Comparison of ENCODE assay signal across 8 cellular contexts in the genomic region with DNA sequence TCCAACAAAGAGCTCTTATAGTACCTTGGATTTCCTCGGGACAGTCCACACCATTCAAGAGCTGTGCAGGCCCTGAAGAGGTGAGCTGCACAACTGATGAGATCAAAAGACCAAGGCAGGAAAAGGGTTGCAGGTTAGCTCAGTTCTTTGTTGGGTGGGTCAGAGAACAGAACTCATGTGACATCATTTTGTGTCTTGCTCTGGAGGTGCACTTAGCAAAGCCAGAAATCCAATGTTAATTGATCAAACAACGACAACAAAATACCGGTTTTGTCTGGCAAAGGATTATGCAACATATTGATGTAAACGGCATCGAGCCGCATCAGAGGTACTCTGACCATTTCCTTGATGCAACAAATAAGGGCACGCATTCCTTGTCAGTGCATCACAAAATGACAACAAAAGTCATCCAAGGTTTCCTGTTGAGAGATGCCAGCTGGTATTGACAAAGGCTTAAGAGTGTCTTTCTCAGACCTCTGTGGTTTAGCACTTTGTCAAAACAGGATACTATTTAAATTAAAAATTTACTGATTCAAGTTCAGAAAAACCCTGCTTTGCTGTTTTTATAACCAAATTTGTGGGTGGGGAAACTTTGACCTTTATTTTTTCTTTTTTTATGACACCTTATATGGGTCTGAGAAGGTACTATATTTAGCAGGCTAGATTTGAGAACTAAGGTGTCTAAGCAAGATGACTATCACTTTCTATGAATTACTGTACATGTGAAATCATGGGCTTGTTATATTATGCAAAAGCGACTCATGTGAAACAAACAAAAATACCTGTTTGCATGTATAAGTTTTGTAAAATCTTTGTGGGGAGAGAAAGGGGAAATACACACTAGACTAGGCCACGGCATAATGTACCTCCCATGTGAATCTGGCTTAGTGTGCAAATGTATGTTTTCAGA.
DNase-seq lines count a peak whose midpoint lies in the region; ATAC-seq and TF ChIP-seq lines count a peak whose summit lies in the region.

No MANE protein-coding gene starts in this region.

- H3K4me2 ChIP-seq in trophoblast cell (ENCODE audit: low read length) = no peak overlapping the region

- peaks cover 55% of the 10 kb centered on the region for H3K36me3 Mint-ChIP-seq in activated naive CD4-positive, alpha-beta T cell treated with anti-CD3 and anti-CD28 coated beads, Interleukin-2, amount 10 ng/mL, durations not matched to agents 7 days and 5 days
- peaks cover 2 to 11% of the 10 kb centered on the region in 2 donors for H3K36me3 Mint-ChIP-seq in CD14-positive monocyte

- no peak overlapping the region for H2BK5ac ChIP-seq in trophoblast cell (ENCODE audit: low read depth, low read length, poor library complexity)

- H3K9me3 ChIP-seq in trophoblast cell (ENCODE audit: insufficient read depth, low read depth, low read length) (no peaks in the 10 kb centered on the region), stomach (no peaks in the 10 kb centered on the region)

- H3K27ac ChIP-seq in trophoblast cell (ENCODE audit: low read depth, low read length) = no peak overlapping the region
- peak overlapping the region in 1 of 5 donors; percentile 7 for H3K27ac ChIP-seq in stomach

- TF ChIP-seq CTCF in CD14-positive monocyte (IDR thresholded peaks at IDR 0.05) (no peak), stomach (IDR thresholded peaks at IDR 0.05) (no peak)

- H3K4me1 ChIP-seq in trophoblast cell (ENCODE audit: control insufficient read depth in 1 of 2, insufficient read depth in 2 of 2, low read length in 2 of 2) (no peaks in the 10 kb centered on the region), stomach (peaks cover 10 to 67% (median 38%) of the 10 kb centered on the region in 4 donors)

- no peak overlapping the region for H3K18ac ChIP-seq in trophoblast cell (ENCODE audit: low read length)

- H2AK5ac ChIP-seq in trophoblast cell (ENCODE audit: low read length) = no peak overlapping the region

- no peak overlapping the region for H2BK12ac ChIP-seq in trophoblast cell (ENCODE audit: low read length)

- H3K27me3 ChIP-seq in trophoblast cell (ENCODE audit: insufficient read depth, low read length) (no peaks in the 10 kb centered on the region), stomach (no peaks in the 10 kb centered on the region)

- intact Hi-C loops in CD14-positive monocyte (cut with micrococcal nuclease) = no loop called here
- intact Hi-C loops in stomach (cut with DNase I; ENCODE audit: low total_unique reads) = no loop called here

- CTCF ChIA-PET in activated naive CD4-positive, alpha-beta T cell treated with anti-CD3 and anti-CD28 coated beads, Interleukin-2, amount 10 ng/mL, durations not matched to agents 7 days and 5 days (lab: Charles Lee) = interaction anchor here (0.6 to 1.2 kb wide), 5 partner anchors 9 to 637 kb away, joined by 3 to 4 read pairs (median 3); no protein-coding TSS in a partner anchor

- H3K9me3 Mint-ChIP-seq in activated naive CD4-positive, alpha-beta T cell treated with anti-CD3 and anti-CD28 coated beads, Interleukin-2, amount 10 ng/mL, durations not matched to agents 7 days and 5 days = peaks cover 10% of the 10 kb centered on the region
- peaks cover 0 to 2% (median 0%) of the 10 kb centered on the region in 7 donors for H3K9me3 Mint-ChIP-seq in CD14-positive monocyte

- no peak overlapping the region for H3K9ac ChIP-seq in trophoblast cell (ENCODE audit: low read length)

- H3K27me3 Mint-ChIP-seq in activated naive CD4-positive, alpha-beta T cell treated with anti-CD3 and anti-CD28 coated beads, Interleukin-2, amount 10 ng/mL, durations not matched to agents 7 days and 5 days = no peaks in the 10 kb centered on the region
- peaks cover 0 to 1% (median 0%) of the 10 kb centered on the region in 3 donors for H3K27me3 Mint-ChIP-seq in CD14-positive monocyte (ENCODE audit: low read depth in 3 of 3)

- H3K4me1 Mint-ChIP-seq in activated naive CD4-positive, alpha-beta T cell treated with anti-CD3 and anti-CD28 coated beads, Interleukin-2, amount 10 ng/mL, durations not matched to agents 7 days and 5 days = peaks cover 81% of the 10 kb centered on the region
- H3K4me1 Mint-ChIP-seq in CD14-positive monocyte = peaks cover 12% of the 10 kb centered on the region

- H3K36me3 ChIP-seq in trophoblast cell (ENCODE audit: control insufficient read depth in 1 of 2, insufficient read depth in 2 of 2, low read length in 2 of 2) = no peaks in the 10 kb centered on the region
- H3K36me3 ChIP-seq in stomach = no peaks in the 10 kb centered on the region

- H3K23ac ChIP-seq in trophoblast cell (ENCODE audit: low read length) = no peak overlapping the region

- H3K4ac ChIP-seq in trophoblast cell (ENCODE audit: low read depth, low read length) = no peak overlapping the region

- no peak overlapping the region for H4K91ac ChIP-seq in trophoblast cell (ENCODE audit: low read depth, low read length)

- H2AFZ ChIP-seq in trophoblast cell (ENCODE audit: insufficient read depth, low read length, poor library complexity) = no peak overlapping the region

- TF ChIP-seq POLR2A in stomach (IDR thresholded peaks at IDR 0.05) = no peak

- H2BK120ac ChIP-seq in trophoblast cell (ENCODE audit: insufficient read depth, low read length, poor library complexity) = no peak overlapping the region

- peak; percentile 60 for DNase-seq in stimulated activated CD4-positive, alpha-beta T cell treated with anti-CD3 and anti-CD28 coated beads, Interleukin-4, amount 100 ng/mL, for 24 hours
- no peak for DNase-seq in stimulated activated CD4-positive, alpha-beta T cell treated with anti-CD3 and anti-CD28 coated beads, Interleukin-12 subunit alpha, Interleukin-12 subunit beta, amount 100 ng/mL, for 4 hours
- DNase-seq in activated naive CD4-positive, alpha-beta T cell treated with anti-CD3 and anti-CD28 coated beads, Interleukin-2, amount 10 ng/mL, durations not matched to agents 7 days and 5 days = peak; percentile 65
- DNase-seq in trophoblast cell = peak; percentile 61 to 79
- DNase-seq in CD14-positive monocyte (ENCODE audit: low spot score) = no peak
- no peak for DNase-seq in Kasumi-1 (lab: John Stamatoyannopoulos, UW)
- no peak for DNase-seq in stomach

- H4K12ac ChIP-seq in trophoblast cell (ENCODE audit: low read depth, low read length) = no peak overlapping the region

- no peaks in the 10 kb centered on the region for H3K79me2 ChIP-seq in trophoblast cell (ENCODE audit: control insufficient read depth, insufficient read depth, low read length, poor library complexity)

- no peak overlapping the region for H4K8ac ChIP-seq in trophoblast cell (ENCODE audit: low read depth, low read length)

- TF ChIP-seq EP300 in stomach (IDR thresholded peaks at IDR 0.05) = no peak

- H3K27ac Mint-ChIP-seq in activated naive CD4-positive, alpha-beta T cell treated with anti-CD3 and anti-CD28 coated beads, Interleukin-2, amount 10 ng/mL, durations not matched to agents 7 days and 5 days = peak overlapping the region; percentile 92
- peak overlapping the region in 1 of 7 donors; percentile 52 for H3K27ac Mint-ChIP-seq in CD14-positive monocyte

- peak; percentile 95 for ATAC-seq in HG03196 (IDR thresholded peaks at IDR 0.05; ENCODE audit: unreplicated experiment)

- H3K14ac ChIP-seq in trophoblast cell (ENCODE audit: low read length) = no peak overlapping the region

- H3K4me3 ChIP-seq in trophoblast cell (ENCODE audit: low read depth, low read length) (no peak overlapping the region), stomach (no peak overlapping the region)

- H3K4me3 Mint-ChIP-seq in activated naive CD4-positive, alpha-beta T cell treated with anti-CD3 and anti-CD28 coated beads, Interleukin-2, amount 10 ng/mL, durations not matched to agents 7 days and 5 days = peak overlapping the region; percentile 5
- no peak overlapping the region for H3K4me3 Mint-ChIP-seq in CD14-positive monocyte

- H3K79me1 ChIP-seq in trophoblast cell (ENCODE audit: low read length) = no peaks in the 10 kb centered on the region

- no CpG with 5 or more reads among the region's 9 CpGs for WGBS in trophoblast cell (ENCODE audit: extremely low coverage, insufficient coverage, insufficient read length)
- WGBS in stomach, 5 donors = 61 to 76% (median 64%) methylated on average over 9 of the region's 9 CpGs

Comparison
In these comparisons a context has a peak if more than half of its experiments do, and no peak if none do; other contexts are left out.
1. DNase-seq: peak in stimulated activated CD4-positive, alpha-beta T cell treated with anti-CD3 and anti-CD28 coated beads, Interleukin-4, amount 100 ng/mL, for 24 hours (single experiment), activated naive CD4-positive, alpha-beta T cell treated with anti-CD3 and anti-CD28 coated beads, Interleukin-2, amount 10 ng/mL, durations not matched to agents 7 days and 5 days (single experiment) and trophoblast cell (2 of 2); none in stimulated activated CD4-positive, alpha-beta T cell treated with anti-CD3 and anti-CD28 coated beads, Interleukin-12 subunit alpha, Interleukin-12 subunit beta, amount 100 ng/mL, for 4 hours (single experiment), CD14-positive monocyte (single experiment), Kasumi-1 (0 of 2) and stomach (single experiment).